Comparison of ENCODE assay signal across 25 cellular contexts in genomic region chr7:20417260-20417659, GRCh38.
DNase-seq lines count a peak whose midpoint lies in the region; ATAC-seq, FAIRE-seq and TF ChIP-seq lines count a peak whose summit lies in the region.
"Had no signal": no experiment of that assay in that cellular context is flagged by ENCODE, and none has a peak within 500 bp of the region (broad histone marks: within the 10 kb centered on the region; RNA-seq: fewer than 3 reads in every experiment).

No MANE protein-coding gene starts in this region.

- WGBS in right lobe of liver (ENCODE audit: insufficient coverage, low coverage, low lambda C conversion rate, missing lambda C conversion rate) = no CpG with 5 or more reads among the region's 1 CpG
- 14% methylated on average over 1 of the region's 1 CpG for WGBS in HepG2 (ENCODE audit: low lambda C conversion rate)

- POLR2A ChIA-PET in HepG2 (lab: Yijun Ruan, JAX) = no interaction called here

- H3K36me3 ChIP-seq in right lobe of liver (no peaks in the 10 kb centered on the region), HepG2 (replicated peaks in 1 of 2; ENCODE audit: control insufficient read depth in 1 of 2, insufficient read depth in 2 of 2, low read length in 2 of 2) (no peaks in the 10 kb centered on the region), vagina (no peaks in the 10 kb centered on the region)
- H3K36me3 ChIP-seq: breast epithelium, stomach had no signal

- H3K27me3 ChIP-seq in right lobe of liver (no peaks in the 10 kb centered on the region), HepG2 (ENCODE audit: control insufficient read depth in 1 of 2, insufficient read depth in 2 of 2, low read length in 2 of 2) (no peaks in the 10 kb centered on the region), vagina (no peaks in the 10 kb centered on the region)
- H3K27me3 ChIP-seq: breast epithelium, stomach had no signal

- TF ChIP-seq RAD21 in HepG2 (CRISPR knock-in tag; IDR thresholded peaks at IDR 0.05) = no peak

- H3K4me2 ChIP-seq in HepG2 (ENCODE audit: low read depth, low read length) = no peak overlapping the region
- H3K4me2 ChIP-seq: KMS-11, smooth muscle cell had no signal

- in situ Hi-C loops in HepG2 (cut with HindIII; ENCODE audit: extremely low pct_ligation_motif_present, low pct_unique_long_range_greater_than_20kb) = no loop called here

- H2AFZ ChIP-seq in HepG2 (ENCODE audit: low read length) = no peak overlapping the region

- FAIRE-seq in HepG2 (lab: Jason Lieb, UNC) = no peak
- FAIRE-seq: endothelial cell of umbilical vein, G401.6, GM12892, islet of Langerhans had no signal

- no peaks in the 10 kb centered on the region for H4K20me1 ChIP-seq in HepG2 (ENCODE audit: insufficient read depth, low read length)

- TF ChIP-seq CTCF in right lobe of liver (IDR thresholded peaks at IDR 0.05) = no peak
- no peak for TF ChIP-seq CTCF in HepG2 (CRISPR knock-in tag; IDR thresholded peaks at IDR 0.05)
- TF ChIP-seq CTCF in vagina (IDR thresholded peaks at IDR 0.05) = no peak

- TF ChIP-seq EP300 in HepG2 (IDR thresholded peaks at IDR 0.05; ENCODE audit: low read depth in 2 of 2, low read length in 2 of 2) = no peak
- TF ChIP-seq EP300 in HepG2 (CRISPR knock-in tag; IDR thresholded peaks at IDR 0.05; ENCODE audit: borderline replicate concordance) = no peak

- H3K27ac ChIP-seq in right lobe of liver (no peak overlapping the region), HepG2 (ENCODE audit: extremely low read length, insufficient read depth, low read length) (no peak overlapping the region), vagina (no peak overlapping the region)
- H3K27ac ChIP-seq: breast epithelium, C4-2B, KMS-11, stomach had no signal

- no peak overlapping the region for H3K9ac ChIP-seq in HepG2 (ENCODE audit: insufficient read depth, low read depth, low read length)
- H3K9ac ChIP-seq: KMS-11 had no signal

- CTCF ChIA-PET in HepG2 (lab: Yijun Ruan, JAX; ENCODE audit: low intra/inter-chr PET ratio, low total read pairs) = no interaction called here

- no peaks in the 10 kb centered on the region for H3K79me2 ChIP-seq in HepG2 (ENCODE audit: insufficient read depth, low read length)

- H3K9me3 ChIP-seq in right lobe of liver = no peaks in the 10 kb centered on the region
- H3K9me3 ChIP-seq in HepG2 (ENCODE audit: low read length) = no peaks in the 10 kb centered on the region
- no peaks in the 10 kb centered on the region for H3K9me3 ChIP-seq in vagina
- H3K9me3 ChIP-seq: breast epithelium, stomach had no signal

- H3K4me1 ChIP-seq in right lobe of liver = no peaks in the 10 kb centered on the region
- no peaks in the 10 kb centered on the region for H3K4me1 ChIP-seq in HepG2 (ENCODE audit: insufficient read depth, low read length)
- no peaks in the 10 kb centered on the region for H3K4me1 ChIP-seq in vagina
- H3K4me1 ChIP-seq: breast epithelium, stomach had no signal

- DNase-seq in right lobe of liver (no peak), HepG2 (ENCODE audit: low spot score) (no peak), OCI-M1 (lab: John Stamatoyannopoulos, UW) (peak; percentile 12), left colon (peak in 1 of 2 donors; percentile 36), DMS153 treated with DMSO at 0.1 percent for 48 hours (lab: John Stamatoyannopoulos, UW; ENCODE audit: unreplicated experiment) (no peak), vagina (ENCODE audit: extremely low spot score in 2 of 2) (no peak), NCI-H1930 (lab: John Stamatoyannopoulos, UW) (no peak)
- DNase-seq: activated CD4-positive, alpha-beta T cell treated with anti-CD3 and anti-CD28 coated beads, Interleukin-2, amount 50 U/mL, for 4 hours; activated gamma-delta T cell; DMS 273 treated with DMSO at 0.1 percent for 48 hours; hippocampal formation; mesendoderm; NCI-H146; nephron progenitor cell; stimulated activated CD4-positive, alpha-beta T cell treated with anti-CD3 and anti-CD28 coated beads, Interleukin-4, amount 100 ng/mL, for 1 hour; stomach had no signal

- BruUV-seq in HepG2 (replicated peaks; lab: Mats Ljungman, UMichigan) = no TSS peak

- no peak overlapping the region for H3K4me3 ChIP-seq in right lobe of liver
- no peak overlapping the region for H3K4me3 ChIP-seq in HepG2 (replicated peaks in 1 of 3; ENCODE audit: insufficient read depth in 1 of 3, low read depth in 2 of 3, low read length in 3 of 3)
- H3K4me3 ChIP-seq in vagina = no peak overlapping the region
- H3K4me3 ChIP-seq: breast epithelium, smooth muscle cell, stomach had no signal

- TF ChIP-seq POLR2A in right lobe of liver (IDR thresholded peaks at IDR 0.05) (no peak), HepG2 (IDR thresholded peaks at IDR 0.05; ENCODE audit: insufficient read depth in 1 of 2, low read depth in 2 of 2, low read length in 2 of 2) (no peak), vagina (IDR thresholded peaks at IDR 0.05) (no peak)

- intact Hi-C loops in right lobe of liver (cut with DNase I) (no loop called here), HepG2 (cut with micrococcal nuclease; ENCODE audit: unreplicated experiment) (no loop called here), left colon (cut with DNase I, micrococcal nuclease) (no loop called here), vagina (cut with DNase I) (no loop called here)

- peak; percentile 36 to 51 (median 45) for ATAC-seq in right lobe of liver
- no peak for ATAC-seq in HepG2
- ATAC-seq in left colon = peak; percentile 70
- no peak for ATAC-seq in GM19324 (IDR thresholded peaks at IDR 0.05; ENCODE audit: low FRiP score, unreplicated experiment)

TF ChIP-seq in HepG2, 621 proteins besides CTCF, POLR2A, EP300 and RAD21 (continues in another document):
- TF ChIP-seq ZBTB1 (CRISPR knock-in tag; IDR thresholded peaks at IDR 0.05; ENCODE audit: borderline replicate concordance) = no peak
- no peak for TF ChIP-seq ZNF720 (CRISPR knock-in tag; IDR thresholded peaks at IDR 0.05)
- TF ChIP-seq RNF2 (conservative IDR thresholded peaks at IDR 0.05; ENCODE audit: low read depth) = no peak
- no peak for TF ChIP-seq NR2F6 (IDR thresholded peaks at IDR 0.05)
- no peak for TF ChIP-seq NR2F6 (CRISPR knock-in tag; IDR thresholded peaks at IDR 0.05)
- TF ChIP-seq IRF9 (CRISPR knock-in tag; IDR thresholded peaks at IDR 0.05; ENCODE audit: borderline replicate concordance) = no peak
- no peak for TF ChIP-seq CCAR2 (optimal IDR thresholded peaks at IDR 0.05; ENCODE audit: low read depth, low read length)
- no peak for TF ChIP-seq NFIB (CRISPR knock-in tag; IDR thresholded peaks at IDR 0.05; ENCODE audit: borderline replicate concordance)
- TF ChIP-seq ZNF563 (CRISPR knock-in tag; IDR thresholded peaks at IDR 0.05) = no peak
- TF ChIP-seq ZNF281 (CRISPR knock-in tag; IDR thresholded peaks at IDR 0.05; ENCODE audit: borderline replicate concordance) = no peak
- TF ChIP-seq SYNCRIP (IDR thresholded peaks at IDR 0.05; ENCODE audit: insufficient read depth, low read depth, low read length) = no peak
- TF ChIP-seq PHF20 (CRISPR knock-in tag; IDR thresholded peaks at IDR 0.05) = no peak
- TF ChIP-seq ZNF558 (CRISPR knock-in tag; IDR thresholded peaks at IDR 0.05; ENCODE audit: borderline replicate concordance) = no peak
- TF ChIP-seq ZKSCAN5 (CRISPR knock-in tag; IDR thresholded peaks at IDR 0.05) = no peak
- no peak for TF ChIP-seq DNMT3B (CRISPR knock-in tag; conservative IDR thresholded peaks at IDR 0.05)
- no peak for TF ChIP-seq ZNF12 (CRISPR knock-in tag; IDR thresholded peaks at IDR 0.05)
- TF ChIP-seq ZNF562 (CRISPR knock-in tag; IDR thresholded peaks at IDR 0.05; ENCODE audit: borderline replicate concordance) = no peak
- TF ChIP-seq EED (CRISPR knock-in tag; IDR thresholded peaks at IDR 0.05) = no peak
- TF ChIP-seq NCOA2 (CRISPR knock-in tag; IDR thresholded peaks at IDR 0.05) = no peak

Comparison
In these comparisons a context has a peak if more than half of its experiments do, and no peak if none do; other contexts are left out.
1. ATAC-seq: peak in right lobe of liver (4 of 4) and left colon (single experiment); none in HepG2 (single experiment) and GM19324 (single experiment).